Comparison of ENCODE assay signal across 6 cellular contexts in the genomic region with DNA sequence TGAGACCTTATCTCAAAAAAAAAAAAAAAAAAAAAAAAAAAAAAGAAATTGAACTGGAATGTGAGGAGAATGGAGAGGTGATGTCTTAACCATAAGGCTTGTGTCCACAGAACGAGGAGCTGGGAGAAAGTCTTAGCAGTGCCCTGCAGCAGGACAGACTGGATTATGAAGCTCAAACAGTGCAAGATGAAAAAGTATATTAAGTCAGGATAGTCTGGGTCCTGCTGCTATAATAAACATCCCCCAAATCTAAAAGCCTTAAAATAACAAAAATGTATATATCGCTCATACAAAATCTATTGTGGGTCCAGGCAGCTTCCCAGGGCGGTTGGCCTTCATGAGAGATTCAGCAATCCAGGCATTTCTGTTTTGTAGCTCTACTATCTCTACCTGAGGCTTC.
"Had no signal": no experiment of that assay in that cellular context is flagged by ENCODE, and none has a peak within 500 bp of the region (broad histone marks: within the 10 kb centered on the region; RNA-seq: fewer than 3 reads in every experiment).

No MANE protein-coding gene starts in this region.

- H3K9ac ChIP-seq: KMS-11 had no signal

- FAIRE-seq: HTR-8/SVneo had no signal

- H3K27ac ChIP-seq: HL-60, KMS-11 had no signal

- H3K4me2 ChIP-seq: KMS-11 had no signal

- DNase-seq: IMR-90, KBM-7, KG1 had no signal
